23 cellular contexts compared by ENCODE assay signal in the genomic region with DNA sequence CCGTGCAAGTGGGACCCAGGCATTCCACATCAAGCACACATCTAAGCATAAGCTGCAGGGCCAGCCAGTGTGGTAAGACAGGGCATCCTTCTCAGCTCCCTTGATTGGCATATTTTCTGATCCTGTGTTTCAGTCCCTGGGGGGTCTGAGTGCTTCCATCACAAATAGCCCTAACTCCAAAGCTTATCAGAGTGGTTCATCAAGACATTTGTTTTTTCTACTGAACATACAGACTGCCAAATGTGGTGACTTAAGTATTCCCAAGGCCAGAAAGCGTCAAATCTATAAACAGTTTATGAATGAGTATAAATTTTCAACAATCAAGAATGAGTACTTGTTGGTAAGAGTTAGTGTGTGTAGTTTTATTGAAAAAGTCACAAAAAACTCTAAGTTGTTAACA.
"Had no signal": no experiment of that assay in that cellular context is flagged by ENCODE, and none has a peak within 500 bp of the region (broad histone marks: within the 10 kb centered on the region; RNA-seq: fewer than 3 reads in every experiment).

No MANE protein-coding gene starts in this region.

- H3K27me3 ChIP-seq: gastrocnemius medialis, ovary, testis, uterus had no signal

- H3K27me3 Mint-ChIP-seq: activated CD4-positive, alpha-beta T cell treated with anti-CD3 and anti-CD28 coated beads, Interleukin-2, amount 10 ng/mL, durations not matched to agents 7 days and 5 days; central memory CD8-positive, alpha-beta T cell had no signal

- DNase-seq: activated CD4-positive, alpha-beta T cell treated with anti-CD3 and anti-CD28 coated beads, Interleukin-2, amount 10 ng/mL, durations not matched to agents 7 days and 5 days; activated CD4-positive, CD25-positive, alpha-beta regulatory T cell treated with anti-CD3 and anti-CD28 coated beads, Interleukin-2, amount 50 U/mL, for 72 hours; activated CD8-positive, alpha-beta T cell treated with anti-CD3 and anti-CD28 coated beads for 36 hours; activated gamma-delta T cell treated with Interleukin-2 at 50 U/mL for 16 hours; activated T-cell treated with anti-CD3 and anti-CD28 coated beads, Interleukin-2, amount 50 U/mL, for 1 hour; aorta; gastrocnemius medialis; hippocampal formation; left ventricle myocardium superior; mammary epithelial cell; midbrain; natural killer cell; ovary; stimulated activated CD4-positive, alpha-beta T cell treated with anti-CD3 and anti-CD28 coated beads, Interleukin-4, amount 100 ng/mL, for 1 hour; stimulated activated naive CD4-positive, alpha-beta T cell; testis; uterus; WERI-Rb-1 had no signal

- H3K27ac ChIP-seq: coronary artery, epithelial cell of prostate, gastrocnemius medialis, ovary, prostate gland, testis, uterus, WERI-Rb-1 had no signal

- H3K9me3 ChIP-seq: gastrocnemius medialis, ovary, prostate gland, testis, uterus had no signal

- H3K9me3 Mint-ChIP-seq: activated CD4-positive, alpha-beta T cell treated with anti-CD3 and anti-CD28 coated beads, Interleukin-2, amount 10 ng/mL, durations not matched to agents 7 days and 5 days; activated CD8-positive, alpha-beta T cell treated with anti-CD3 and anti-CD28 coated beads for 36 hours; activated naive CD4-positive, alpha-beta T cell treated with anti-CD3 and anti-CD28 coated beads, Interleukin-2, amount 50 U/mL, for 72 hours; central memory CD8-positive, alpha-beta T cell; natural killer cell had no signal

- H3K4me1 ChIP-seq: testis, uterus had no signal

- H3K36me3 ChIP-seq: gastrocnemius medialis, ovary, prostate gland, uterus, WERI-Rb-1 had no signal

- H3K36me3 Mint-ChIP-seq: activated naive CD4-positive, alpha-beta T cell treated with anti-CD3 and anti-CD28 coated beads, Interleukin-2, amount 50 U/mL, for 72 hours; natural killer cell had no signal

- H3K4me3 ChIP-seq: coronary artery, gastrocnemius medialis, ovary, prostate gland, testis, uterus had no signal

- H3K27ac Mint-ChIP-seq: activated CD4-positive, alpha-beta T cell treated with anti-CD3 and anti-CD28 coated beads, Interleukin-2, amount 10 ng/mL, durations not matched to agents 7 days and 5 days; activated CD8-positive, alpha-beta T cell treated with anti-CD3 and anti-CD28 coated beads for 36 hours; activated naive CD4-positive, alpha-beta T cell treated with anti-CD3 and anti-CD28 coated beads, Interleukin-2, amount 50 U/mL, for 72 hours; natural killer cell had no signal

- H3K4me3 Mint-ChIP-seq: activated CD4-positive, alpha-beta T cell treated with anti-CD3 and anti-CD28 coated beads, Interleukin-2, amount 10 ng/mL, durations not matched to agents 7 days and 5 days; activated CD8-positive, alpha-beta T cell treated with anti-CD3 and anti-CD28 coated beads for 36 hours; central memory CD8-positive, alpha-beta T cell; natural killer cell had no signal

- ATAC-seq: activated CD8-positive, alpha-beta T cell treated with anti-CD3 and anti-CD28 coated beads for 36 hours; activated naive CD4-positive, alpha-beta T cell treated with anti-CD3 and anti-CD28 coated beads, Interleukin-2, amount 50 U/mL, for 72 hours; gastrocnemius medialis; left ventricle myocardium superior; natural killer cell had no signal
